Comparison of ENCODE assay signal across 8 cellular contexts in genomic region chr2:200308421-200309295, GRCh38. TPM values are rescaled to one million over a fixed set of nuclear protein-coding genes. Genes with fewer than 3 reads are reported as not detected.
A peak's percentile ranks its signal among the peaks of the same experiment; 100 is the strongest.
DNase-seq lines count a peak whose midpoint lies in the region; ATAC-seq and TF ChIP-seq lines count a peak whose summit lies in the region.

No MANE protein-coding gene starts in this region.

- H3K27me3 ChIP-seq in body of pancreas = no peaks in the 10 kb centered on the region
- no peaks in the 10 kb centered on the region for H3K27me3 ChIP-seq in mesendoderm (ENCODE audit: insufficient read depth, low read length, poor library complexity)

- peak overlapping the region; percentile 88 for H4K8ac ChIP-seq in mesendoderm (ENCODE audit: low read depth, low read length)

- peak overlapping the region; percentile 95 for H3K9ac ChIP-seq in mesendoderm (ENCODE audit: low read length)

- intact Hi-C loops in body of pancreas (cut with DNase I) = no loop called here

- no peak for TF ChIP-seq POLR2A in body of pancreas (IDR thresholded peaks at IDR 0.05)

- H3K79me2 ChIP-seq in mesendoderm (ENCODE audit: control insufficient read depth, insufficient read depth, low read length) = peaks cover 71% of the 10 kb centered on the region

- peak overlapping the region; percentile 79 for H3K27ac Mint-ChIP-seq in HFFc6

- H3K27ac ChIP-seq in body of pancreas (peak overlapping the region in 3 of 4 donors; percentile 88 to 95 (median 92)), mesendoderm (ENCODE audit: low read depth, low read length) (peak overlapping the region; percentile 54)

- H3K4me2 ChIP-seq in mesendoderm (ENCODE audit: low read length) = peak overlapping the region; percentile 64

- H3K4ac ChIP-seq in mesendoderm (ENCODE audit: low read depth, low read length) = no peak overlapping the region

- WGBS in body of pancreas, 2 donors = 38 to 45% methylated on average over 5 of the region's 5 CpGs
- no CpG with 5 or more reads among the region's 5 CpGs for WGBS in mesendoderm (ENCODE audit: extremely low coverage, insufficient coverage, low lambda C conversion rate)

- H3K4me1 Mint-ChIP-seq in HFFc6 (ENCODE audit: low read depth) = peaks cover 61% of the 10 kb centered on the region

- H3K56ac ChIP-seq in mesendoderm (ENCODE audit: low read length) = peak overlapping the region; percentile 73

- no peak overlapping the region for H2BK15ac ChIP-seq in mesendoderm (replicated peaks; ENCODE audit: low read depth)

- H3K4me3 Mint-ChIP-seq in HFFc6 = peak overlapping the region; percentile 91

- H2AK5ac ChIP-seq in mesendoderm (ENCODE audit: low read length) = no peak overlapping the region

- TF ChIP-seq CTCF in HFFc6 (IDR thresholded peaks at IDR 0.05) (peak; percentile 43), body of pancreas (IDR thresholded peaks at IDR 0.05) (no peak)

- H3K27me3 Mint-ChIP-seq in HFFc6 (ENCODE audit: insufficient read depth) = no peaks in the 10 kb centered on the region; the same call in 1 of the 2 replicates

- H4K5ac ChIP-seq in mesendoderm (ENCODE audit: low read length) = no peak overlapping the region

- peak overlapping the region; percentile 52 for H2BK120ac ChIP-seq in mesendoderm (ENCODE audit: low read depth, low read length)

- H3K36me3 ChIP-seq in body of pancreas (replicated peaks in 1 of 2; ENCODE audit: insufficient read depth in 1 of 2, low read depth in 2 of 2) (no peaks in the 10 kb centered on the region), mesendoderm (ENCODE audit: control insufficient read depth, insufficient read depth, low read length) (no peaks in the 10 kb centered on the region)

- H3K9me3 Mint-ChIP-seq in HFFc6 = no peaks in the 10 kb centered on the region

- peak overlapping the region; percentile 62 for H3K18ac ChIP-seq in mesendoderm (ENCODE audit: low read length)

- H3K4me3 ChIP-seq in body of pancreas (no peak overlapping the region), mesendoderm (ENCODE audit: low read length) (peak overlapping the region; percentile 72)

- ATAC-seq in body of pancreas = no peak
- ATAC-seq in HG03135 (IDR thresholded peaks at IDR 0.05; ENCODE audit: unreplicated experiment) = no peak

- H3K4me1 ChIP-seq in body of pancreas = peaks cover 50% of the 10 kb centered on the region
- peaks cover 16% of the 10 kb centered on the region for H3K4me1 ChIP-seq in mesendoderm (ENCODE audit: control insufficient read depth, low read depth, low read length)

- peak; percentile 13 for DNase-seq in AG08396 (ENCODE audit: low spot score)
- DNase-seq in HFFc6 = peak; percentile 30
- DNase-seq in body of pancreas = no peak
- DNase-seq in mesendoderm = no peak
- DNase-seq in NCI-H69 (lab: John Stamatoyannopoulos, UW) = no peak
- DNase-seq in T1000 (lab: John Stamatoyannopoulos, UW) = no peak
- DNase-seq in HK-2 (ENCODE audit: unreplicated experiment) = no peak

- H3K23ac ChIP-seq in mesendoderm (ENCODE audit: low read length) = no peak overlapping the region

- no peaks in the 10 kb centered on the region for H3K79me1 ChIP-seq in mesendoderm (ENCODE audit: low read length)

- H2BK5ac ChIP-seq in mesendoderm (ENCODE audit: low read length) = no peak overlapping the region

- H3K36me3 Mint-ChIP-seq in HFFc6 (ENCODE audit: low read depth) = peaks cover 11% of the 10 kb centered on the region

- H3K9me3 ChIP-seq in body of pancreas = no peaks in the 10 kb centered on the region

RNA-seq across cellular contexts. Expression of gene SPATS2L, which starts 2.2 kb away (rescaled TPM):
- 100 to 1,000 TPM; 146 to 205 (median 198) TPM for total RNA-seq in HFFc6 (2021; fragmentation: NEBNext Ultra II Directional; extraction: Animal tissue kit (Norgen Biotek cat#: 25700))
- total RNA-seq in body of pancreas = 10 to 100 TPM; 39.2 to 49.8 TPM
- 474 TPM for polyA plus RNA-seq in mesendoderm (2013, experiment 1 of 2)
- polyA plus RNA-seq in mesendoderm (2013, experiment 2 of 2) = 470 TPM

Comparison
In these comparisons a context has a peak if more than half of its experiments do, and no peak if none do; other contexts are left out.
1. DNase-seq: peak in AG08396 (single experiment) and HFFc6 (single experiment); none in body of pancreas (0 of 4), mesendoderm (single experiment), NCI-H69 (single experiment), T1000 (single experiment) and HK-2 (single experiment).